23 cellular contexts compared by ENCODE assay signal in the genomic region with DNA sequence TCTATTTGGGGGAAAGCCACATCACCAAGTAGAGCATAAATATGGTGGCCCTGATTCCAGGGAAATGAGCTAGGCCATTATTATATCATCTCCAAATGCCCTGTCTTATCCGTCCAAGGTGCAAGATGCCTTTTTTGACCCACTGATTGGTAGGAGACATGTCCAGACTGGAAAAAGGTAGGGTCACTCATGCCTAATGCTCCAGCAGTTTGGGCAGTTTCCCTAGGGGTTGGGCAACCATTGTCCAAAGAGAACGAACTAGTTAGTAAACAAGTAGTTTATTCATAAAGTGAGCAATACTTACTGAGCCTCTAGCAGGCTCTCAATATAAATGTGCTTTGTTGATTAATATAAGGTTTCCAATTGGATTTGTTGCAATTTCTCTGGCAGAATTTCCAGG. TPM values are rescaled to one million over a fixed set of nuclear protein-coding genes. Genes with fewer than 3 reads are reported as not detected.
DNase-seq lines count a peak whose midpoint lies in the region; ATAC-seq and TF ChIP-seq lines count a peak whose summit lies in the region.
"Had no signal": no experiment of that assay in that cellular context is flagged by ENCODE, and none has a peak within 500 bp of the region (broad histone marks: within the 10 kb centered on the region; RNA-seq: fewer than 3 reads in every experiment).

No MANE protein-coding gene starts in this region.

- H2AK5ac ChIP-seq in mesenchymal stem cell (ENCODE audit: low read length, severe bottlenecking), result peak overlapping the region; percentile 5

- H3K27me3 ChIP-seq in mammary epithelial cell (ENCODE audit: insufficient read depth, low read length), result no peaks in the 10 kb centered on the region
- H3K27me3 ChIP-seq in breast epithelium, result no peaks in the 10 kb centered on the region
- H3K27me3 ChIP-seq in mesenchymal stem cell (ENCODE audit: control insufficient read depth in 1 of 2, insufficient read depth in 1 of 2, low read length in 2 of 2), result peaks cover 0 to 33% of the 10 kb centered on the region in 2 experiments
- no peaks in the 10 kb centered on the region for H3K27me3 ChIP-seq in vagina

- 49% methylated on average over 2 of the region's 2 CpGs for WGBS in mammary epithelial cell (ENCODE audit: low coverage, missing lambda C conversion rate)
- WGBS in mesenchymal stem cell, result 100% methylated on average over 2 of the region's 2 CpGs

- DNase-seq in mammary epithelial cell (peak; percentile 41), breast epithelium (ENCODE audit: low spot score in 2 of 2) (no peak), epithelial cell of esophagus (ENCODE audit: low read depth) (peak; percentile 70), mesenchymal stem cell (no peak), vagina (ENCODE audit: extremely low spot score in 2 of 2) (no peak), COLO668 (lab: John Stamatoyannopoulos, UW; ENCODE audit: unreplicated experiment) (no peak), iPS-NIHi11 (ENCODE audit: low spot score) (no peak)
- DNase-seq: AML-193; CD4-positive, alpha-beta T cell; CD8-positive, alpha-beta T cell; COR-L47; DMS 273 treated with DMSO at 0.1 percent for 48 hours; DMS153; DMS53; DMS79; DND-41; EL; GDM1 had no signal

- H2BK120ac ChIP-seq in mesenchymal stem cell (ENCODE audit: low read depth, low read length), result no peak overlapping the region

- H3K36me3 ChIP-seq in mammary epithelial cell (ENCODE audit: insufficient read depth, low read length), result peaks cover 8% of the 10 kb centered on the region
- no peaks in the 10 kb centered on the region for H3K36me3 ChIP-seq in breast epithelium
- H3K36me3 ChIP-seq in mesenchymal stem cell (ENCODE audit: control insufficient read depth in 1 of 2, insufficient read depth in 2 of 2, low read depth in 1 of 2, low read length in 2 of 2), result peaks cover 0 to 7% of the 10 kb centered on the region in 2 experiments
- H3K36me3 ChIP-seq in vagina, result no peaks in the 10 kb centered on the region
- H3K36me3 ChIP-seq: BLaER1 treated with 17β-estradiol and CSF1 and Interleukin-3, amounts not matched to agents 10 nM and 100 nM had no signal

- peaks cover 9% of the 10 kb centered on the region for H3K4me1 ChIP-seq in mammary epithelial cell (ENCODE audit: insufficient read depth, low read length)
- no peaks in the 10 kb centered on the region for H3K4me1 ChIP-seq in breast epithelium
- peaks cover 17% of the 10 kb centered on the region for H3K4me1 ChIP-seq in mesenchymal stem cell (ENCODE audit: control insufficient read depth, insufficient read depth, low read depth, low read length)
- peaks cover 41% of the 10 kb centered on the region for H3K4me1 ChIP-seq in vagina
- H3K4me1 ChIP-seq: A549 had no signal

- H4K20me1 ChIP-seq in mammary epithelial cell (ENCODE audit: insufficient read depth, low read length), result no peaks in the 10 kb centered on the region

- TF ChIP-seq POLR2A in breast epithelium (IDR thresholded peaks at IDR 0.05), result no peak
- no peak for TF ChIP-seq POLR2A in vagina (IDR thresholded peaks at IDR 0.05)

- no TSS peak for BruUV-seq in mammary epithelial cell (replicated peaks; lab: Mats Ljungman, UMichigan)

- in situ Hi-C loops in mammary epithelial cell (cut with MboI; ENCODE audit: low sequenced_read_pairs in 2 of 2), result no loop called here

- intact Hi-C loops in mammary epithelial cell (cut with micrococcal nuclease), result no loop called here
- intact Hi-C loops in breast epithelium (cut with DNase I; ENCODE audit: low total_unique reads), result no loop called here
- intact Hi-C loops in vagina (cut with DNase I), result no loop called here

- no peak overlapping the region for H2BK5ac ChIP-seq in mesenchymal stem cell (ENCODE audit: low read depth, low read length, poor library complexity, severe bottlenecking)

- H3K79me2 ChIP-seq in mammary epithelial cell (ENCODE audit: insufficient read depth, low read length), result peaks cover 94% of the 10 kb centered on the region

- no peak overlapping the region for H3K4ac ChIP-seq in mesenchymal stem cell (ENCODE audit: low read depth in 1 of 2, low read length in 2 of 2)

- H2AFZ ChIP-seq in mammary epithelial cell (ENCODE audit: low read depth, low read length) (no peak overlapping the region), mesenchymal stem cell (ENCODE audit: low read depth, low read length) (no peak overlapping the region)

- H3K79me1 ChIP-seq in mesenchymal stem cell (replicated peaks; ENCODE audit: low read length, poor library complexity, severe bottlenecking), result peaks cover 20% of the 10 kb centered on the region

- CTCF ChIA-PET in mammary epithelial cell (lab: Charles Lee; ENCODE audit: low non-redundant PET), result no interaction called here

- H3K9me3 ChIP-seq in mammary epithelial cell (replicated peaks; ENCODE audit: insufficient read depth, low read length) (no peaks in the 10 kb centered on the region), breast epithelium (no peaks in the 10 kb centered on the region), mesenchymal stem cell (ENCODE audit: control insufficient read depth, low read length) (no peaks in the 10 kb centered on the region), vagina (no peaks in the 10 kb centered on the region)
- H3K9me3 ChIP-seq: A549 had no signal

- dilution Hi-C loops in mammary epithelial cell (cut with HindIII; ENCODE audit: low sequenced_read_pairs), result no loop called here

- no peak overlapping the region for H4K8ac ChIP-seq in mesenchymal stem cell (ENCODE audit: low read length)

- H3K27ac ChIP-seq in mammary epithelial cell (ENCODE audit: insufficient read depth, low read depth, low read length) (no peak overlapping the region), breast epithelium (no peak overlapping the region), mesenchymal stem cell (ENCODE audit: low read length, poor library complexity, severe bottlenecking) (no peak overlapping the region), vagina (peak overlapping the region; percentile 62)
- H3K27ac ChIP-seq: 22Rv1; A549; BLaER1 treated with 17β-estradiol and CSF1 and Interleukin-3, amounts not matched to agents 10 nM and 100 nM; C4-2B had no signal

- H3K18ac ChIP-seq in mesenchymal stem cell (ENCODE audit: low read depth in 1 of 2, low read length in 2 of 2), result no peak overlapping the region

- no peak overlapping the region for H4K91ac ChIP-seq in mesenchymal stem cell (ENCODE audit: low read length)

- H3K9ac ChIP-seq in mammary epithelial cell (ENCODE audit: insufficient read depth, low read length) (no peak overlapping the region), mesenchymal stem cell (ENCODE audit: low read length) (no peak overlapping the region)
- H3K9ac ChIP-seq: BLaER1 treated with 17β-estradiol and CSF1 and Interleukin-3, amounts not matched to agents 10 nM and 100 nM had no signal

- H3K4me2 ChIP-seq in mammary epithelial cell (ENCODE audit: insufficient read depth, low read depth, low read length), result no peak overlapping the region
- no peak overlapping the region for H3K4me2 ChIP-seq in mesenchymal stem cell (ENCODE audit: low read length, poor library complexity, severe bottlenecking)
- H3K4me2 ChIP-seq: A549; BLaER1 treated with 17β-estradiol and CSF1 and Interleukin-3, amounts not matched to agents 10 nM and 100 nM had no signal

- ATAC-seq in HG02981 (IDR thresholded peaks at IDR 0.05; ENCODE audit: unreplicated experiment), result no peak
- ATAC-seq: A549; CD8-positive, alpha-beta T cell had no signal

- no peak overlapping the region for H3K23ac ChIP-seq in mesenchymal stem cell (ENCODE audit: low read length in 2 of 2)

- TF ChIP-seq CTCF in mammary epithelial cell (conservative IDR thresholded peaks at IDR 0.05 in 1 of 2, IDR thresholded peaks at IDR 0.05 in 1 of 2; ENCODE audit: extremely low read depth in 1 of 2, insufficient read depth in 1 of 2, low read depth in 1 of 2, low read length in 2 of 2), result no peak
- no peak for TF ChIP-seq CTCF in breast epithelium (IDR thresholded peaks at IDR 0.05)
- TF ChIP-seq CTCF in epithelial cell of esophagus (IDR thresholded peaks at IDR 0.05; ENCODE audit: insufficient read depth, low read depth, low read length, missing control alignments), result no peak
- TF ChIP-seq CTCF in vagina (IDR thresholded peaks at IDR 0.05), result no peak

- H3K14ac ChIP-seq in mesenchymal stem cell (ENCODE audit: low read length in 2 of 2), result no peak overlapping the region

- no peak overlapping the region for H2BK12ac ChIP-seq in mesenchymal stem cell (ENCODE audit: low read length in 2 of 2)

- H3K4me3 ChIP-seq in mammary epithelial cell (replicated peaks in 1 of 3; ENCODE audit: insufficient read depth in 1 of 3, low read depth in 2 of 3, low read length in 3 of 3) (no peak overlapping the region), breast epithelium (no peak overlapping the region), epithelial cell of esophagus (ENCODE audit: low read length) (no peak overlapping the region), mesenchymal stem cell (ENCODE audit: insufficient read depth in 1 of 2, low read depth in 1 of 2, low read length in 2 of 2) (no peak overlapping the region), vagina (no peak overlapping the region)
- H3K4me3 ChIP-seq: A549; BLaER1 treated with 17β-estradiol and CSF1 and Interleukin-3, amounts not matched to agents 10 nM and 100 nM had no signal

- no peak overlapping the region for H2BK15ac ChIP-seq in mesenchymal stem cell (ENCODE audit: low read depth, poor library complexity, severe bottlenecking)

RNA-seq across cellular contexts. Expression of gene FHDC1, which starts 6.2 kb away (rescaled TPM):
- total RNA-seq in mammary epithelial cell (10 to 100 TPM; 13.3 to 29.3 TPM), breast epithelium (1 to 10 TPM in 2 of 3 donors, under 1 TPM in 1; 0.48 to 2.3 (median 2.0) TPM), vagina (6.4 TPM)
- polyA plus RNA-seq in mammary epithelial cell, result 2.1 TPM
- polyA minus RNA-seq in mammary epithelial cell, result 5.4 TPM
- polyA plus RNA-seq in mesenchymal stem cell (2013, experiment 1 of 2), result 0.12 TPM
- polyA plus RNA-seq in mesenchymal stem cell (2013, experiment 2 of 2), result 0.14 TPM

Comparison
In these comparisons a context has a peak if more than half of its experiments do, and no peak if none do; other contexts are left out.
1. DNase-seq: peak in mammary epithelial cell (single experiment) and epithelial cell of esophagus (single experiment); none in breast epithelium (0 of 2), mesenchymal stem cell (single experiment), vagina (0 of 2), COLO668 (single experiment) and iPS-NIHi11 (single experiment).